Comparison of ENCODE assay signal across 14 cellular contexts in genomic region chr9:4138781-4139180, GRCh38.
"Had no signal": no experiment of that assay in that cellular context is flagged by ENCODE, and none has a peak within 500 bp of the region (broad histone marks: within the 10 kb centered on the region; RNA-seq: fewer than 3 reads in every experiment).

No MANE protein-coding gene starts in this region.

- H3K27ac ChIP-seq: cardiac muscle cell, coronary artery, skin epidermis had no signal

- H3K36me3 Mint-ChIP-seq: activated CD8-positive, alpha-beta memory T cell treated with anti-CD3 and anti-CD28 coated beads, Interleukin-2, amount 10 ng/mL, durations not matched to agents 7 days and 5 days; activated naive CD4-positive, alpha-beta T cell treated with anti-CD3 and anti-CD28 coated beads, Interleukin-2, amount 50 U/mL, for 72 hours; mesothelial cell of epicardium had no signal

- H3K27ac Mint-ChIP-seq: activated CD8-positive, alpha-beta memory T cell treated with anti-CD3 and anti-CD28 coated beads, Interleukin-2, amount 10 ng/mL, durations not matched to agents 7 days and 5 days; mesothelial cell of epicardium had no signal

- ATAC-seq: activated CD8-positive, alpha-beta memory T cell treated with anti-CD3 and anti-CD28 coated beads, Interleukin-2, amount 10 ng/mL, durations not matched to agents 7 days and 5 days; activated naive CD4-positive, alpha-beta T cell treated with anti-CD3 and anti-CD28 coated beads, Interleukin-2, amount 50 U/mL, for 72 hours; activated T-cell treated with anti-CD3 and anti-CD28 coated beads, Interleukin-2, amount 50 U/mL, for 4 hours had no signal

- H3K4me1 Mint-ChIP-seq: activated CD8-positive, alpha-beta memory T cell treated with anti-CD3 and anti-CD28 coated beads, Interleukin-2, amount 10 ng/mL, durations not matched to agents 7 days and 5 days had no signal

- H3K9me3 Mint-ChIP-seq: activated naive CD4-positive, alpha-beta T cell treated with anti-CD3 and anti-CD28 coated beads, Interleukin-2, amount 50 U/mL, for 72 hours; activated T-cell treated with anti-CD3 and anti-CD28 coated beads, Interleukin-2, amount 50 U/mL, for 4 hours; mesothelial cell of epicardium had no signal

- H3K36me3 ChIP-seq: cardiac muscle cell had no signal

- H3K27me3 Mint-ChIP-seq: activated CD8-positive, alpha-beta memory T cell treated with anti-CD3 and anti-CD28 coated beads, Interleukin-2, amount 10 ng/mL, durations not matched to agents 7 days and 5 days had no signal

- H3K4me3 Mint-ChIP-seq: activated CD8-positive, alpha-beta memory T cell treated with anti-CD3 and anti-CD28 coated beads, Interleukin-2, amount 10 ng/mL, durations not matched to agents 7 days and 5 days; activated T-cell treated with anti-CD3 and anti-CD28 coated beads, Interleukin-2, amount 50 U/mL, for 4 hours; mesothelial cell of epicardium had no signal

- FAIRE-seq: endothelial cell of umbilical vein, urothelium cell line had no signal

- DNase-seq: activated CD4-positive, alpha-beta T cell treated with anti-CD3 and anti-CD28 coated beads, Interleukin-2, amount 50 U/mL, for 48 hours; activated CD8-positive, alpha-beta memory T cell treated with anti-CD3 and anti-CD28 coated beads, Interleukin-2, amount 10 ng/mL, durations not matched to agents 7 days and 5 days; activated effector memory CD4-positive, alpha-beta T cell treated with anti-CD3 and anti-CD28 coated beads, Interleukin-2, amount 50 U/mL, for 16 hours; activated T-cell treated with anti-CD3 and anti-CD28 coated beads, Interleukin-2, amount 50 U/mL, for 4 hours; anterior cingulate cortex; effector CD4-positive, alpha-beta T cell; kidney glomerular epithelial cell had no signal

- H3K27me3 ChIP-seq: cardiac muscle cell had no signal

- H3K4me3 ChIP-seq: cardiac muscle cell, coronary artery, skin epidermis had no signal
